In genomic region chr1:174999216-174999925, GRCh38 we compare ENCODE assay signal across 8 cellular contexts. TPM values are rescaled to one million over a fixed set of nuclear protein-coding genes. Genes with fewer than 3 reads are reported as not detected.
DNase-seq lines count a peak whose midpoint lies in the region; ATAC-seq and TF ChIP-seq lines count a peak whose summit lies in the region.

No MANE protein-coding gene starts in this region.

- H3K36me3 ChIP-seq in endodermal cell (ENCODE audit: control insufficient read depth, insufficient read depth, low read length) = peaks cover 8% of the 10 kb centered on the region
- peaks cover 0 to under 1% of the 10 kb centered on the region in 2 experiments for H3K36me3 ChIP-seq in mesenchymal stem cell (ENCODE audit: control insufficient read depth in 1 of 2, insufficient read depth in 2 of 2, low read depth in 1 of 2, low read length in 2 of 2)

- H4K91ac ChIP-seq in mesenchymal stem cell (ENCODE audit: low read length) = peak overlapping the region; percentile 95

- peak overlapping the region in 1 of 2 experiments; percentile 60 for H2BK12ac ChIP-seq in mesenchymal stem cell (ENCODE audit: low read length in 2 of 2)

- H3K27me3 ChIP-seq in endodermal cell (ENCODE audit: control insufficient read depth, insufficient read depth, low read length, poor library complexity, severe bottlenecking) = no peaks in the 10 kb centered on the region
- H3K27me3 ChIP-seq in mesenchymal stem cell (ENCODE audit: control insufficient read depth in 1 of 2, insufficient read depth in 1 of 2, low read length in 2 of 2) = no peaks in the 10 kb centered on the region

- H3K4me2 ChIP-seq in mesenchymal stem cell (ENCODE audit: low read length, poor library complexity, severe bottlenecking) = peak overlapping the region; percentile 63

- no peaks in the 10 kb centered on the region for H3K79me1 ChIP-seq in mesenchymal stem cell (replicated peaks; ENCODE audit: low read length, poor library complexity, severe bottlenecking)

- H3K23ac ChIP-seq in mesenchymal stem cell (ENCODE audit: low read length in 2 of 2) = no peak overlapping the region

- peak overlapping the region; percentile 86 to 100 for H3K4ac ChIP-seq in mesenchymal stem cell (ENCODE audit: low read depth in 1 of 2, low read length in 2 of 2)

- H3K4me1 ChIP-seq in endodermal cell (ENCODE audit: control insufficient read depth, insufficient read depth, low read length) (no peaks in the 10 kb centered on the region), mesenchymal stem cell (ENCODE audit: control insufficient read depth, insufficient read depth, low read depth, low read length) (peaks cover 5% of the 10 kb centered on the region)

- H3K9ac ChIP-seq in endodermal cell (ENCODE audit: extremely low read depth, low read length, poor library complexity, severe bottlenecking) (peak overlapping the region; percentile 97), mesenchymal stem cell (ENCODE audit: low read length) (peak overlapping the region; percentile 97)

- WGBS in endodermal cell (ENCODE audit: insufficient coverage in 1 of 2, insufficient read length in 1 of 2), 2 experiments = 0% methylated on average over 38 to 58 of the region's 58 CpGs
- WGBS in mesenchymal stem cell = under 1% methylated on average over 57 of the region's 58 CpGs

- H3K14ac ChIP-seq in mesenchymal stem cell (ENCODE audit: low read length in 2 of 2) = peak overlapping the region in 1 of 2 experiments; percentile 95

- no peak overlapping the region for H3K4me3 Mint-ChIP-seq in endodermal cell

- H2BK120ac ChIP-seq in mesenchymal stem cell (ENCODE audit: low read depth, low read length) = no peak overlapping the region

- ATAC-seq in GM21381 (IDR thresholded peaks at IDR 0.05; ENCODE audit: unreplicated experiment) = peak; percentile 67

- peaks cover 5% of the 10 kb centered on the region for H3K36me3 Mint-ChIP-seq in endodermal cell (ENCODE audit: low read depth)

- in situ Hi-C loops in Caki2 (cut with HindIII; ENCODE audit: low pct_unique_long_range_greater_than_20kb, low sequenced_read_pairs) = no loop called here

- no peaks in the 10 kb centered on the region for H3K9me3 Mint-ChIP-seq in endodermal cell

- peak overlapping the region; percentile 96 to 98 for H3K18ac ChIP-seq in mesenchymal stem cell (ENCODE audit: low read depth in 1 of 2, low read length in 2 of 2)

- DNase-seq in Caki2 (ENCODE audit: low read depth) = peak; percentile 99
- DNase-seq in HT1080 (ENCODE audit: low read depth) = peak; percentile 98
- peak; percentile 96 to 97 for DNase-seq in NOMO-1 (lab: John Stamatoyannopoulos, UW; ENCODE audit: unreplicated experiment in 2 of 2)
- DNase-seq in activated CD8-positive, alpha-beta memory T cell treated with anti-CD3 and anti-CD28 coated beads for 48 hours (ENCODE audit: low read depth in 2 of 3, low spot score in 2 of 3) = peak; percentile 85 to 92 (median 88)
- peak; percentile 99 for DNase-seq in endodermal cell
- DNase-seq in mesenchymal stem cell = peak; percentile 99
- peak; percentile 93 for DNase-seq in stimulated activated CD8-positive, alpha-beta memory T cell treated with anti-CD3 and anti-CD28 coated beads, Interleukin-12 subunit alpha, Interleukin-12 subunit beta, amount 100 ng/mL, for 24 hours (ENCODE audit: extremely low read depth)

- no peak overlapping the region for H2AFZ ChIP-seq in mesenchymal stem cell (ENCODE audit: low read depth, low read length)

- H3K27ac Mint-ChIP-seq in endodermal cell = no peak overlapping the region

- H4K8ac ChIP-seq in mesenchymal stem cell (ENCODE audit: low read length) = peak overlapping the region; percentile 98

- H3K4me3 ChIP-seq in endodermal cell (ENCODE audit: low read length) (peak overlapping the region; percentile 89), mesenchymal stem cell (ENCODE audit: insufficient read depth in 1 of 2, low read depth in 1 of 2, low read length in 2 of 2) (peak overlapping the region; percentile 87 to 98)

- peak overlapping the region; percentile 90 for H2BK5ac ChIP-seq in mesenchymal stem cell (ENCODE audit: low read depth, low read length, poor library complexity, severe bottlenecking)

- H2AK5ac ChIP-seq in mesenchymal stem cell (ENCODE audit: low read length, severe bottlenecking) = peak overlapping the region; percentile 92

- no peaks in the 10 kb centered on the region for H3K27me3 Mint-ChIP-seq in endodermal cell (ENCODE audit: insufficient read depth)

- H3K27ac ChIP-seq in endodermal cell (ENCODE audit: low read depth, low read length) (peak overlapping the region; percentile 99), mesenchymal stem cell (ENCODE audit: low read length, poor library complexity, severe bottlenecking) (peak overlapping the region; percentile 100)

- peaks cover 26% of the 10 kb centered on the region for H3K4me1 Mint-ChIP-seq in endodermal cell

- H2BK15ac ChIP-seq in mesenchymal stem cell (ENCODE audit: low read depth, poor library complexity, severe bottlenecking) = no peak overlapping the region

- H3K9me3 ChIP-seq in endodermal cell (ENCODE audit: control insufficient read depth, low read length) (no peaks in the 10 kb centered on the region), mesenchymal stem cell (ENCODE audit: control insufficient read depth, low read length) (no peaks in the 10 kb centered on the region)

- TF ChIP-seq CTCF in endodermal cell (conservative IDR thresholded peaks at IDR 0.05) = no peak

RNA-seq across cellular contexts. Expression of gene CACYBP, which starts 0.4 kb away (rescaled TPM):
- total RNA-seq in Caki2 (2014; rRNA removed; shearing (Covaris generic); ENCODE audit: low replicate concordance) = 120 and 196 TPM in 2 replicates
- total RNA-seq in HT1080 (2014; rRNA removed; shearing (Covaris generic)) = 496 and 516 TPM in 2 replicates
- polyA plus RNA-seq in HT1080 (2015; cell fraction: cytosol; rRNA removed) = 260 and 297 TPM in 2 replicates
- polyA plus RNA-seq in HT1080 (2015; cell fraction: nucleus; rRNA removed) = 129 TPM in 2 replicates
- 100 to 1,000 TPM; 170 to 182 TPM for total RNA-seq in endodermal cell
- 106 TPM for polyA plus RNA-seq in endodermal cell (2013, experiment 1 of 2)
- 112 TPM for polyA plus RNA-seq in endodermal cell (2013, experiment 2 of 2)
- polyA plus RNA-seq in mesenchymal stem cell (2013, experiment 1 of 2) = 39.3 TPM
- polyA plus RNA-seq in mesenchymal stem cell (2013, experiment 2 of 2) = 39.0 TPM

RNA-seq across cellular contexts. Expression of gene MRPS14, which starts 23.9 kb away (rescaled TPM):
- total RNA-seq in Caki2 (2014; rRNA removed; shearing (Covaris generic); ENCODE audit: low replicate concordance) = 11.5 and 17.6 TPM in 2 replicates
- total RNA-seq in HT1080 (2014; rRNA removed; shearing (Covaris generic)) = 18.8 and 22.2 TPM in 2 replicates
- polyA plus RNA-seq in HT1080 (2015; cell fraction: cytosol; rRNA removed) = 17.8 and 20.9 TPM in 2 replicates
- polyA plus RNA-seq in HT1080 (2015; cell fraction: nucleus; rRNA removed) = 23.1 and 25.2 TPM in 2 replicates
- total RNA-seq in endodermal cell = 10 to 100 TPM; 30.3 to 30.9 TPM
- 38.2 TPM for polyA plus RNA-seq in endodermal cell (2013, experiment 1 of 2)
- 35.3 TPM for polyA plus RNA-seq in endodermal cell (2013, experiment 2 of 2)
- 41.8 TPM for polyA plus RNA-seq in mesenchymal stem cell (2013, experiment 1 of 2)
- polyA plus RNA-seq in mesenchymal stem cell (2013, experiment 2 of 2) = 43.5 TPM

Comparison
In these comparisons a context has a peak if more than half of its experiments do, and no peak if none do; other contexts are left out.
1. Peak in every context shown above with its lines: DNase-seq, ATAC-seq, H3K4me3 ChIP-seq and H3K27ac ChIP-seq.